Comparison of ENCODE assay signal across 13 cellular contexts in genomic region chr4:70531981-70532380, GRCh38. TPM values are rescaled to one million over a fixed set of nuclear protein-coding genes. Genes with fewer than 3 reads are reported as not detected.
DNase-seq lines count a peak whose midpoint lies in the region; ATAC-seq, FAIRE-seq and TF ChIP-seq lines count a peak whose summit lies in the region.
"Had no signal": no experiment of that assay in that cellular context is flagged by ENCODE, and none has a peak within 500 bp of the region (broad histone marks: within the 10 kb centered on the region; RNA-seq: fewer than 3 reads in every experiment).

No MANE protein-coding gene starts in this region.

- H3K4me3 ChIP-seq in bronchial epithelial cell (ENCODE audit: low read depth, low read length): no peak overlapping the region
- no peak overlapping the region for H3K4me3 ChIP-seq in effector memory CD4-positive, alpha-beta T cell (ENCODE audit: insufficient read depth, low read depth, low read length, poor library complexity, severe bottlenecking)
- H3K4me3 ChIP-seq: smooth muscle cell, stomach had no signal

- no peaks in the 10 kb centered on the region for H3K4me1 ChIP-seq in effector memory CD4-positive, alpha-beta T cell (ENCODE audit: control insufficient read depth, insufficient read depth, low read length, poor library complexity, severe bottlenecking)
- H3K4me1 ChIP-seq: stomach had no signal

- H3K9me3 ChIP-seq in effector memory CD4-positive, alpha-beta T cell (ENCODE audit: control insufficient read depth, low read length): no peaks in the 10 kb centered on the region
- H3K9me3 ChIP-seq: stomach had no signal

- no peak for FAIRE-seq in bronchial epithelial cell (lab: Jason Lieb, UNC)

- no peak overlapping the region for H3K27ac ChIP-seq in effector memory CD4-positive, alpha-beta T cell (ENCODE audit: insufficient read depth, low read length, poor library complexity, severe bottlenecking)
- H3K27ac ChIP-seq: stomach had no signal

- TF ChIP-seq CTCF in GM12872 (IDR thresholded peaks at IDR 0.05; ENCODE audit: insufficient read depth, low read depth, low read length) (peak; percentile 46; the same call in 2 of the 3 replicates), bronchial epithelial cell (IDR thresholded peaks at IDR 0.05; ENCODE audit: insufficient read depth, low read length, severe bottlenecking) (peak; percentile 6)

- no peaks in the 10 kb centered on the region for H3K27me3 ChIP-seq in bronchial epithelial cell (ENCODE audit: control insufficient read depth, insufficient read depth, low read length)
- H3K27me3 ChIP-seq in effector memory CD4-positive, alpha-beta T cell (replicated peaks; ENCODE audit: control insufficient read depth, insufficient read depth, low read length, poor library complexity, severe bottlenecking): no peaks in the 10 kb centered on the region
- H3K27me3 ChIP-seq: stomach had no signal

- no peak for DNase-seq in bronchial epithelial cell (ENCODE audit: low read depth)
- DNase-seq in effector CD4-positive, alpha-beta T cell: no peak
- DNase-seq in cerebellar nuclear complex (lab: John Stamatoyannopoulos, UW): no peak
- no peak for DNase-seq in effector memory CD4-positive, alpha-beta T cell
- DNase-seq: activated T-cell treated with anti-CD3 and anti-CD28 coated beads, Interleukin-2, amount 50 U/mL, for 48 hours; NCI-H187; stomach had no signal

- no peaks in the 10 kb centered on the region for H3K36me3 ChIP-seq in bronchial epithelial cell (ENCODE audit: control insufficient read depth, insufficient read depth, low read length)
- no peaks in the 10 kb centered on the region for H3K36me3 ChIP-seq in effector memory CD4-positive, alpha-beta T cell (ENCODE audit: control insufficient read depth, insufficient read depth, low read length)
- H3K36me3 ChIP-seq: stomach had no signal

- ATAC-seq in GM21381 (IDR thresholded peaks at IDR 0.05; ENCODE audit: unreplicated experiment): peak; percentile 68
- ATAC-seq in HG03139 (IDR thresholded peaks at IDR 0.05; ENCODE audit: unreplicated experiment): peak; percentile 49
- ATAC-seq in GM19324 (IDR thresholded peaks at IDR 0.05; ENCODE audit: low FRiP score, unreplicated experiment): no peak

RNA-seq across cellular contexts. Expression of gene AMTN, which starts 13.6 kb away (rescaled TPM):
- 0.38 and 0.79 TPM in 2 replicates for total RNA-seq in bronchial epithelial cell
- total RNA-seq: liver, smooth muscle cell, stomach had no signal

RNA-seq across cellular contexts. Expression of gene MUC7, which starts 60.0 kb away (rescaled TPM):
- total RNA-seq in bronchial epithelial cell: not detected in 2 replicates
- total RNA-seq: liver, smooth muscle cell, stomach had no signal
